ENCODE assay signal across 15 cellular contexts in genomic region chr10:67224553-67224952, GRCh38.
DNase-seq lines count a peak whose midpoint lies in the region; ATAC-seq lines count a peak whose summit lies in the region.
"Had no signal": no experiment of that assay in that cellular context is flagged by ENCODE, and none has a peak within 500 bp of the region (broad histone marks: within the 10 kb centered on the region; RNA-seq: fewer than 3 reads in every experiment).

No MANE protein-coding gene starts in this region.

- H3K9me3 ChIP-seq in neuronal stem cell (replicated peaks in 1 of 2; ENCODE audit: control insufficient read depth in 2 of 2, insufficient read depth in 1 of 2, low read depth in 1 of 2, low read length in 2 of 2) = peaks cover 0 to 2% of the 10 kb centered on the region in 2 donors
- H3K9me3 ChIP-seq in CD8-positive, alpha-beta memory T cell (ENCODE audit: low read length) = no peaks in the 10 kb centered on the region

- no peak overlapping the region for H4K91ac ChIP-seq in neuronal stem cell (ENCODE audit: low read depth, low read length, poor library complexity)

- H3K27me3 ChIP-seq in neuronal stem cell (ENCODE audit: control insufficient read depth in 3 of 3, insufficient read depth in 3 of 3, low read depth in 1 of 3, low read length in 3 of 3) = no peaks in the 10 kb centered on the region
- no peaks in the 10 kb centered on the region for H3K27me3 ChIP-seq in CD8-positive, alpha-beta memory T cell (ENCODE audit: insufficient read depth, low read length, poor library complexity, severe bottlenecking)

- no peak overlapping the region for H4K8ac ChIP-seq in neuronal stem cell (ENCODE audit: low read depth, low read length)

- no peak overlapping the region for H3K14ac ChIP-seq in neuronal stem cell (ENCODE audit: low read length)

- H3K4me3 ChIP-seq in neuronal stem cell (ENCODE audit: low read length in 2 of 2) = no peak overlapping the region
- H3K4me3 ChIP-seq in CD8-positive, alpha-beta memory T cell (ENCODE audit: low read length) = no peak overlapping the region

- H3K27ac ChIP-seq in neuronal stem cell (replicated peaks; ENCODE audit: low read length) = no peak overlapping the region
- no peak overlapping the region for H3K27ac ChIP-seq in CD8-positive, alpha-beta memory T cell (ENCODE audit: low read depth, low read length)
- H3K27ac ChIP-seq: C4-2B had no signal

- H2BK5ac ChIP-seq in neuronal stem cell (ENCODE audit: low read length) = no peak overlapping the region

- H3K27ac Mint-ChIP-seq in CD8-positive, alpha-beta memory T cell = no peak overlapping the region
- H3K27ac Mint-ChIP-seq: CD4-positive, alpha-beta memory T cell had no signal

- no peak overlapping the region for H2AK5ac ChIP-seq in neuronal stem cell (ENCODE audit: low read depth, low read length)

- no peak overlapping the region for H3K4me2 ChIP-seq in neuronal stem cell (ENCODE audit: insufficient read depth, low read length, poor library complexity, severe bottlenecking)

- ATAC-seq in Right ventricle myocardium inferior = no peak
- peak; percentile 71 for ATAC-seq in left ventricle myocardium superior
- ATAC-seq in HG02870 (IDR thresholded peaks at IDR 0.05; ENCODE audit: unreplicated experiment) = no peak
- no peak for ATAC-seq in HG03039 (IDR thresholded peaks at IDR 0.05; ENCODE audit: unreplicated experiment)
- ATAC-seq: HCT116 had no signal

- H3K4ac ChIP-seq in neuronal stem cell (ENCODE audit: low read length) = no peak overlapping the region

- H3K36me3 Mint-ChIP-seq in CD8-positive, alpha-beta memory T cell = no peaks in the 10 kb centered on the region
- H3K36me3 Mint-ChIP-seq: CD4-positive, alpha-beta memory T cell had no signal

- DNase-seq in cardiac septum (ENCODE audit: low spot score) (peak; percentile 77), Right ventricle myocardium inferior (ENCODE audit: missing footprints) (no peak), ELF-1 (ENCODE audit: low read depth, low spot score) (peak; percentile 3), left ventricle myocardium superior (no peak), neuronal stem cell (ENCODE audit: low spot score) (no peak)
- no peak for DNase-seq in CD8-positive, alpha-beta memory T cell
- DNase-seq: 8988T; CD4-positive, alpha-beta memory T cell; COR-L47; GF-D8; IMR-90 had no signal

- H3K4me3 Mint-ChIP-seq in CD8-positive, alpha-beta memory T cell = no peak overlapping the region
- H3K4me3 Mint-ChIP-seq: CD4-positive, alpha-beta memory T cell had no signal

- no peaks in the 10 kb centered on the region for H3K36me3 ChIP-seq in neuronal stem cell (replicated peaks in 1 of 2; ENCODE audit: control insufficient read depth in 2 of 2, insufficient read depth in 2 of 2, low read length in 2 of 2)
- no peaks in the 10 kb centered on the region for H3K36me3 ChIP-seq in CD8-positive, alpha-beta memory T cell (ENCODE audit: insufficient read depth, low read length)

- no peak overlapping the region for H2BK120ac ChIP-seq in neuronal stem cell (ENCODE audit: low read depth, low read length)

- no peak overlapping the region for H2BK12ac ChIP-seq in neuronal stem cell (ENCODE audit: low read length)

- no peaks in the 10 kb centered on the region for H3K4me1 Mint-ChIP-seq in CD8-positive, alpha-beta memory T cell
- H3K4me1 Mint-ChIP-seq: CD4-positive, alpha-beta memory T cell had no signal

- WGBS in neuronal stem cell (ENCODE audit: extremely low coverage in 2 of 2, insufficient read length in 2 of 2, insufficient replicate concordance in 1 of 2), 2 donors = no CpG with 5 or more reads among the region's 5 CpGs

- no peaks in the 10 kb centered on the region for H3K4me1 ChIP-seq in neuronal stem cell (ENCODE audit: control insufficient read depth in 2 of 2, insufficient read depth in 1 of 2, low read depth in 1 of 2, low read length in 2 of 2)
- H3K4me1 ChIP-seq in CD8-positive, alpha-beta memory T cell (ENCODE audit: insufficient read depth, low read length) = no peaks in the 10 kb centered on the region

- H2BK15ac ChIP-seq in neuronal stem cell (ENCODE audit: low read length) = no peak overlapping the region

- peaks cover 2 to 3% of the 10 kb centered on the region in 2 donors for H3K27me3 Mint-ChIP-seq in CD8-positive, alpha-beta memory T cell

- peak overlapping the region; percentile 22 for H3K18ac ChIP-seq in neuronal stem cell (ENCODE audit: low read length)

- intact Hi-C loops in cardiac septum (cut with DNase I) = no loop called here
- intact Hi-C loops in Right ventricle myocardium inferior (cut with DNase I) = no loop called here
- intact Hi-C loops in left ventricle myocardium superior (cut with micrococcal nuclease) = no loop called here

- CTCF ChIA-PET in CD8-positive, alpha-beta memory T cell (lab: Charles Lee) = no interaction called here

- H3K79me1 ChIP-seq in neuronal stem cell (ENCODE audit: low read depth, low read length) = peaks cover 3% of the 10 kb centered on the region

- POLR2A ChIA-PET in CD8-positive, alpha-beta memory T cell (lab: Charles Lee) = no interaction called here

- H2AFZ ChIP-seq in neuronal stem cell (ENCODE audit: low read length) = peak overlapping the region; percentile 11

- peaks cover 7 to 30% (median 12%) of the 10 kb centered on the region in 5 donors for H3K9me3 Mint-ChIP-seq in CD8-positive, alpha-beta memory T cell

- no peak overlapping the region for H3K9ac ChIP-seq in neuronal stem cell (ENCODE audit: low read depth, low read length, poor library complexity)

- H3K23ac ChIP-seq in neuronal stem cell (ENCODE audit: low read depth, low read length, poor library complexity) = no peak overlapping the region

Comparison
In these comparisons a context has a peak if more than half of its experiments do, and no peak if none do; other contexts are left out.
1. DNase-seq: peak in cardiac septum (single experiment) and ELF-1 (single experiment); none in Right ventricle myocardium inferior (single experiment), left ventricle myocardium superior (single experiment), neuronal stem cell (single experiment) and CD8-positive, alpha-beta memory T cell (0 of 5).